8 cellular contexts compared by ENCODE assay signal in the genomic region with DNA sequence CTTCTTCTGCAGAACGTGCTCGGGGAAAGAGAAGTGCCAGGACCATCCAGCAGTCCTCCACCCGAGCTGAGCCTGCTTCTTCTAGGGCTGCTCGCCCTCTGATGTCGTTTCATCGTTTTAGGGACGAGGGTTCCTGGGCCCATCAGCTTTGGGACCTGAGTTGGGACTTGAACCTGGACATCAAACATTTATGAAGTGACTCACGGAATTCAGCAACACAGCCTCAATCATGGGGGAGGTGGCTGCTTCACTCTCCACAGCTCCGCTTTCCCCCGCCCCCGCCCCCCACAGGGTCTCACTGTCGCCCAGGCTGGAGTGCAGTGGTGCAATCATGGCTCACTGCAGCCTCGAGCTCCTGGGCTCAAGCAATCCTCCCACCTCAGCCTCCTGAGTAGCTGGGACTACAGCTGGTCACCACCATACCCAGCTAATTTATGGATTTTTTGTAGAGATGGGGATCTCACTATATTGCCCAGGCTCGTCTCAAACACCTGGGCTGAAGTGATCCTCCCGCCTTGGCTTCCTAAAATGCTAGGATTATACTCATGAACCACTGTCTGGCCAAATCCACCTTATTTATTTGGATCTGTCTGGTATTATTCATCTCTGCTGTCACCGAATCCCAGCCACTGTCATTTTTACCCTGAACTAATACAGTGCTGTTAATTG. TPM values are rescaled to one million over a fixed set of nuclear protein-coding genes. Genes with fewer than 3 reads are reported as not detected.
A peak's percentile ranks its signal among the peaks of the same experiment; 100 is the strongest.
DNase-seq lines count a peak whose midpoint lies in the region; ATAC-seq and TF ChIP-seq lines count a peak whose summit lies in the region.

No MANE protein-coding gene starts in this region.

- peak overlapping the region; percentile 98 for H3K4me3 ChIP-seq in PC-9
- peak overlapping the region; percentile 92 to 97 for H3K4me3 ChIP-seq in duodenal mucosa (ENCODE audit: low read depth in 1 of 2, low read length in 2 of 2)

- POLR2A ChIA-PET in PC-9 (lab: Charles Lee; ENCODE audit: unreplicated experiment), result no interaction called here

- peaks cover 40% of the 10 kb centered on the region for H3K79me2 ChIP-seq in PC-9 (ENCODE audit: low read depth)

- peak overlapping the region; percentile 94 to 100 (median 98) for H3K4me3 Mint-ChIP-seq in naive B cell

- H4K20me1 ChIP-seq in PC-9 (ENCODE audit: insufficient read depth), result peaks cover 19% of the 10 kb centered on the region

- ATAC-seq in naive B cell (ENCODE audit: low read depth in 2 of 2) (no peak), HG03457 (IDR thresholded peaks at IDR 0.05; ENCODE audit: unreplicated experiment) (no peak), omental fat pad (ENCODE audit: low FRiP score) (no peak)

- peak; percentile 74 for DNase-seq in activated CD8-positive, alpha-beta memory T cell treated with anti-CD3 and anti-CD28 coated beads, Interleukin-2, amount 50 U/mL, for 48 hours
- no peak for DNase-seq in activated CD8-positive, alpha-beta memory T cell treated with anti-CD3 and anti-CD28 coated beads, Interleukin-2, amount 50 U/mL, for 4 hours
- DNase-seq in PC-9, result no peak
- DNase-seq in naive B cell, result no peak
- no peak for DNase-seq in GM10266 (ENCODE audit: extremely low spot score)
- no peak for DNase-seq in omental fat pad (ENCODE audit: low spot score)

- H2AFZ ChIP-seq in PC-9, result peak overlapping the region; percentile 84

- H3K27me3 Mint-ChIP-seq in naive B cell, result no peaks in the 10 kb centered on the region

- H3K4me2 ChIP-seq in PC-9, result peak overlapping the region; percentile 85

- intact Hi-C loops in PC-9 (cut with micrococcal nuclease; ENCODE audit: unreplicated experiment), result no loop called here

- peaks cover 29 to 41% (median 35%) of the 10 kb centered on the region in 3 donors for H3K4me1 Mint-ChIP-seq in naive B cell

- TF ChIP-seq CTCF in PC-9 (conservative IDR thresholded peaks at IDR 0.05) (no peak), GM10266 (IDR thresholded peaks at IDR 0.05; ENCODE audit: control insufficient read depth, insufficient read depth, low read depth, missing control alignments) (no peak), omental fat pad (IDR thresholded peaks at IDR 0.05) (no peak)

- BruUV-seq in PC-9 (replicated peaks; lab: Mats Ljungman, UMichigan), result no TSS peak

- peaks cover 34% of the 10 kb centered on the region for H3K4me1 ChIP-seq in PC-9 (replicated peaks; ENCODE audit: insufficient read depth)
- peaks cover 27 to 44% of the 10 kb centered on the region in 2 donors for H3K4me1 ChIP-seq in duodenal mucosa (ENCODE audit: control insufficient read depth in 1 of 2, insufficient read depth in 2 of 2, low read length in 2 of 2)

- H3K27me3 ChIP-seq in PC-9 (ENCODE audit: insufficient read depth, low read depth), result no peaks in the 10 kb centered on the region
- no peaks in the 10 kb centered on the region for H3K27me3 ChIP-seq in duodenal mucosa (ENCODE audit: control insufficient read depth in 1 of 2, insufficient read depth in 2 of 2, low read length in 2 of 2)

- CTCF ChIA-PET in PC-9 (lab: Charles Lee), result interaction anchor here (0.6 kb wide), 1 partner anchor 41 kb away, joined by 10 read pairs; no protein-coding TSS in a partner anchor

- H3K9me2 ChIP-seq in PC-9 (ENCODE audit: insufficient read depth), result no peaks in the 10 kb centered on the region

- H3K27ac Mint-ChIP-seq in naive B cell, result peak overlapping the region in 5 of 6 donors; percentile 88 to 96 (median 95)

- no peaks in the 10 kb centered on the region for H3K9me3 ChIP-seq in PC-9 (ENCODE audit: insufficient read depth, low read depth)
- no peaks in the 10 kb centered on the region for H3K9me3 ChIP-seq in duodenal mucosa (ENCODE audit: control insufficient read depth in 1 of 2, low read length in 2 of 2)

- H3K27ac ChIP-seq in PC-9, result no peak overlapping the region
- H3K27ac ChIP-seq in duodenal mucosa (ENCODE audit: low read depth, low read length), result no peak overlapping the region

- no peaks in the 10 kb centered on the region for H3K9me3 Mint-ChIP-seq in naive B cell

- H3K36me3 Mint-ChIP-seq in naive B cell, result peaks cover 0 to 8% of the 10 kb centered on the region in 2 donors

- peaks cover 19% of the 10 kb centered on the region; the same call in 1 of the 2 replicates for H3F3A ChIP-seq in PC-9 (ENCODE audit: insufficient read depth, low read depth)

- H3K36me3 ChIP-seq in PC-9 (ENCODE audit: low read depth) (no peaks in the 10 kb centered on the region), duodenal mucosa (ENCODE audit: control insufficient read depth in 1 of 2, insufficient read depth in 2 of 2, low read length in 2 of 2) (no peaks in the 10 kb centered on the region)

- peak overlapping the region; percentile 81 to 92 for H3K9ac ChIP-seq in duodenal mucosa (ENCODE audit: low read depth in 1 of 2, low read length in 2 of 2)

RNA-seq across cellular contexts. Expression of gene SCAMP2, which starts 0.7 kb away (rescaled TPM):
- total RNA-seq in PC-9 (2021), result 84.6 and 87.4 TPM in 2 replicates
- polyA plus RNA-seq in naive B cell (ENCODE audit: low read depth in 6 of 6), result 100 to 1,000 TPM; 102 to 122 (median 110) TPM
- 10 to 100 TPM; 55.5 to 99.4 (median 63.7) TPM for total RNA-seq in omental fat pad

RNA-seq across cellular contexts. Expression of gene MPI, which starts 16.0 kb away (rescaled TPM):
- total RNA-seq in PC-9 (2021) (22.5 and 23.0 TPM in 2 replicates), omental fat pad (10 to 100 TPM; 35.9 to 52.2 (median 44.7) TPM)
- 10 to 100 TPM; 54.3 to 70.0 (median 57.7) TPM for polyA plus RNA-seq in naive B cell (ENCODE audit: low read depth in 6 of 6)

RNA-seq across cellular contexts. Expression of gene ULK3, which starts 30.9 kb away (rescaled TPM):
- total RNA-seq in PC-9 (2021) (30.2 and 46.6 TPM in 2 replicates), omental fat pad (10 to 100 TPM; 23.2 to 52.6 (median 41.4) TPM)
- polyA plus RNA-seq in naive B cell (ENCODE audit: low read depth in 6 of 6), result 10 to 100 TPM in 5 of 6 donors, 1 to 10 TPM in 1; 9.3 to 21.5 (median 13.1) TPM

RNA-seq across cellular contexts. Expression of gene FAM219B, which starts 32.8 kb away (rescaled TPM):
- total RNA-seq in PC-9 (2021), result 41.8 and 45.5 TPM in 2 replicates
- polyA plus RNA-seq in naive B cell (ENCODE audit: low read depth in 6 of 6), result 10 to 100 TPM; 16.7 to 31.4 (median 22.2) TPM
- 10 to 100 TPM; 45.0 to 89.9 (median 59.8) TPM for total RNA-seq in omental fat pad

RNA-seq across cellular contexts. Expression of gene CPLX3, which starts 47.5 kb away (rescaled TPM):
- total RNA-seq in PC-9 (2021) (not detected in 2 replicates), omental fat pad (not detected)
- not detected for polyA plus RNA-seq in naive B cell (ENCODE audit: low read depth in 6 of 6)
